Comparison of ENCODE assay signal across 12 cellular contexts in the genomic region with DNA sequence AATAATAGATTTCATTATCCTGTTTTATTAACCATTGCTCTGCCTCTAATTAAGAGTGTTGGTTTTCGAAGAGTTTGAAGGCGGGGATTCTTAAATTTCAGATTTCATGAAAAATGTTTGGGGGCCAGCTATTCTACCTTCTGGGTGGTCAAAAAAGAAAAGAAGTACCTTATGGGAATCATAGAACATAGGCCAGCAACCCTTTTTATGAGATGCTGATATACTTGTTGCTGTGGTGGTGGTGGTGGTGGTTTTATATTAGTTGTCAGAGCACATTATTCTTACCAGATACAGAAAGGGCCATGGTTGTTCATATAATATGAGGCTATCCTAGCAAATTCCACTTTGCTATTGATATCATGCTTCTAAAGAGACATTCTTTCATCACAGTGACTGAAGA. TPM values are rescaled to one million over a fixed set of nuclear protein-coding genes. Genes with fewer than 3 reads are reported as not detected.
DNase-seq lines count a peak whose midpoint lies in the region; ATAC-seq, FAIRE-seq and TF ChIP-seq lines count a peak whose summit lies in the region.
"Had no signal": no experiment of that assay in that cellular context is flagged by ENCODE, and none has a peak within 500 bp of the region (broad histone marks: within the 10 kb centered on the region; RNA-seq: fewer than 3 reads in every experiment).

No MANE protein-coding gene starts in this region.

- peaks cover 18% of the 10 kb centered on the region for H3K36me3 Mint-ChIP-seq in activated T-cell treated with anti-CD3 and anti-CD28 coated beads, Interleukin-2, amount 50 U/mL, for 4 hours (ENCODE audit: insufficient read depth)
- H3K36me3 Mint-ChIP-seq in activated CD4-positive, alpha-beta memory T cell treated with anti-CD3 and anti-CD28 coated beads for 36 hours = peaks cover 44% of the 10 kb centered on the region

- H3K79me2 ChIP-seq in keratinocyte (ENCODE audit: control insufficient read depth, insufficient read depth, low read length) = peaks cover 71% of the 10 kb centered on the region

- peaks cover 69% of the 10 kb centered on the region for H3K4me1 Mint-ChIP-seq in activated T-cell treated with anti-CD3 and anti-CD28 coated beads, Interleukin-2, amount 50 U/mL, for 4 hours (ENCODE audit: low read depth)
- peaks cover 63% of the 10 kb centered on the region for H3K4me1 Mint-ChIP-seq in activated CD4-positive, alpha-beta memory T cell treated with anti-CD3 and anti-CD28 coated beads for 36 hours (ENCODE audit: low read depth)

- H4K20me1 ChIP-seq in keratinocyte (ENCODE audit: control insufficient read depth, extremely low read depth, insufficient read depth, low read length) = no peaks in the 10 kb centered on the region

- H3K4me1 ChIP-seq in keratinocyte (ENCODE audit: control insufficient read depth, extremely low read depth, insufficient read depth, low read length) (peaks cover 22% of the 10 kb centered on the region), stomach (peaks cover 47 to 81% (median 65%) of the 10 kb centered on the region in 4 donors)

- H3K27me3 Mint-ChIP-seq in activated T-cell treated with anti-CD3 and anti-CD28 coated beads, Interleukin-2, amount 50 U/mL, for 4 hours (ENCODE audit: low read depth) = no peaks in the 10 kb centered on the region
- no peaks in the 10 kb centered on the region for H3K27me3 Mint-ChIP-seq in activated CD4-positive, alpha-beta memory T cell treated with anti-CD3 and anti-CD28 coated beads for 36 hours

- H3K9me3 Mint-ChIP-seq in activated T-cell treated with anti-CD3 and anti-CD28 coated beads, Interleukin-2, amount 50 U/mL, for 4 hours = no peaks in the 10 kb centered on the region
- peaks cover 6% of the 10 kb centered on the region for H3K9me3 Mint-ChIP-seq in activated CD4-positive, alpha-beta memory T cell treated with anti-CD3 and anti-CD28 coated beads for 36 hours

- H3K9me1 ChIP-seq in keratinocyte (ENCODE audit: control insufficient read depth, extremely low read depth, insufficient read depth, low read length) = no peaks in the 10 kb centered on the region

- no peak for ATAC-seq in activated T-cell treated with anti-CD3 and anti-CD28 coated beads, Interleukin-2, amount 50 U/mL, for 4 hours
- ATAC-seq in GM21737 (IDR thresholded peaks at IDR 0.05; ENCODE audit: unreplicated experiment) = no peak
- ATAC-seq: right cardiac atrium had no signal

- no peak for TF ChIP-seq EP300 in stomach (IDR thresholded peaks at IDR 0.05)

- H3K27me3 ChIP-seq in keratinocyte (ENCODE audit: control insufficient read depth, extremely low read depth, insufficient read depth, low read length) (no peaks in the 10 kb centered on the region), stomach (no peaks in the 10 kb centered on the region)

- H3K4me3 Mint-ChIP-seq in activated T-cell treated with anti-CD3 and anti-CD28 coated beads, Interleukin-2, amount 50 U/mL, for 4 hours = peak overlapping the region; percentile 89
- H3K4me3 Mint-ChIP-seq in activated CD4-positive, alpha-beta memory T cell treated with anti-CD3 and anti-CD28 coated beads for 36 hours = peak overlapping the region; percentile 84

- TF ChIP-seq CTCF in keratinocyte (optimal IDR thresholded peaks at IDR 0.05 in 1 of 3, IDR thresholded peaks at IDR 0.05 in 1 of 3, conservative IDR thresholded peaks at IDR 0.05 in 1 of 3; ENCODE audit: extremely low read depth in 1 of 3, insufficient read depth in 2 of 3, low read length in 3 of 3) (no peak), stomach (IDR thresholded peaks at IDR 0.05) (no peak)

- dilution Hi-C loops in keratinocyte (cut with MboI; ENCODE audit: extremely low pct_ligation_motif_present, low sequenced_read_pairs) = no loop called here

- H3K27ac ChIP-seq in keratinocyte (ENCODE audit: control insufficient read depth, insufficient read depth, low read length) = no peak overlapping the region
- peak overlapping the region in 4 of 5 donors; percentile 2 to 99 (median 96) for H3K27ac ChIP-seq in stomach
- H3K27ac ChIP-seq: epithelial cell of prostate had no signal

- intact Hi-C loops in activated CD4-positive, alpha-beta memory T cell treated with anti-CD3 and anti-CD28 coated beads for 36 hours (cut with micrococcal nuclease) = loop anchor here (2.0 to 10.0 kb wide), 4 partner anchors 16 to 474 kb away; partner anchors contain the start of gene PPP4R1
- intact Hi-C loops in stomach (cut with DNase I; ENCODE audit: low total_unique reads) = no loop called here

- no peak for FAIRE-seq in keratinocyte (lab: Jason Lieb, UNC)

- H2AFZ ChIP-seq in keratinocyte (ENCODE audit: control insufficient read depth, low read length) = no peak overlapping the region

- TF ChIP-seq POLR2A in stomach (IDR thresholded peaks at IDR 0.05) = no peak

- H3K9me3 ChIP-seq in keratinocyte (ENCODE audit: control insufficient read depth, low read depth, low read length) = no peaks in the 10 kb centered on the region
- no peaks in the 10 kb centered on the region for H3K9me3 ChIP-seq in stomach

- CTCF ChIA-PET in activated CD4-positive, alpha-beta memory T cell treated with anti-CD3 and anti-CD28 coated beads for 36 hours (lab: Charles Lee) = interaction anchor here (0.8 to 4.7 kb wide), 5 partner anchors 22 to 376 kb away, joined by 3 to 24 read pairs (median 4); no protein-coding TSS in a partner anchor

- peak overlapping the region in 1 of 3 experiments; percentile 75 for H3K4me3 ChIP-seq in keratinocyte (ENCODE audit: control insufficient read depth in 2 of 3, extremely low read depth in 1 of 3, insufficient read depth in 2 of 3, low read depth in 1 of 3, low read length in 3 of 3)
- peak overlapping the region in 1 of 4 donors; percentile 64 for H3K4me3 ChIP-seq in stomach

- POLR2A ChIA-PET in activated CD4-positive, alpha-beta memory T cell treated with anti-CD3 and anti-CD28 coated beads for 36 hours (lab: Charles Lee) = interaction anchor here (1.3 to 8.0 kb wide), 7 partner anchors 23 to 194 kb away, joined by 3 to 178 read pairs (median 84); partner anchors contain the start of genes NDUFV2 and TWSG1

- no peaks in the 10 kb centered on the region for H3K36me3 ChIP-seq in keratinocyte (ENCODE audit: control insufficient read depth in 2 of 2, extremely low read depth in 1 of 2, insufficient read depth in 2 of 2, low read length in 2 of 2)
- H3K36me3 ChIP-seq in stomach = no peaks in the 10 kb centered on the region

- no peak overlapping the region for H3K9ac ChIP-seq in keratinocyte (ENCODE audit: control insufficient read depth, extremely low read depth, insufficient read depth, low read length)

- 92 to 93% (median 93%) methylated on average over 2 of the region's 2 CpGs for WGBS in stomach, 5 donors

- H3K27ac Mint-ChIP-seq in activated CD4-positive, alpha-beta memory T cell treated with anti-CD3 and anti-CD28 coated beads for 36 hours = peak overlapping the region; percentile 95

- DNase-seq in activated T-cell treated with anti-CD3 and anti-CD28 coated beads, Interleukin-2, amount 50 U/mL, for 4 hours = no peak
- DNase-seq in activated T-cell treated with anti-CD3 and anti-CD28 coated beads for 4 hours (no peak), keratinocyte (ENCODE audit: low read depth, low spot score) (no peak), stomach (no peak), NCI-H446 treated with DMSO at 0.1 percent for 48 hours (lab: John Stamatoyannopoulos, UW) (no peak), GM19238 (ENCODE audit: insufficient read length, low spot score) (no peak)
- no peak for DNase-seq in activated CD4-positive, alpha-beta memory T cell treated with anti-CD3 and anti-CD28 coated beads for 36 hours
- DNase-seq: EL, NCI-H2171 treated with DMSO at 0.1 percent for 48 hours, right cardiac atrium had no signal

- H3K4me2 ChIP-seq in keratinocyte (ENCODE audit: control insufficient read depth, extremely low read depth, insufficient read depth, low read depth, low read length) = peak overlapping the region; percentile 77

RNA-seq across cellular contexts. Expression of gene ANKRD12, which starts 4.4 kb away (rescaled TPM):
- 10 to 100 TPM; 49.7 to 62.9 (median 57.7) TPM for total RNA-seq in activated T-cell treated with anti-CD3 and anti-CD28 coated beads, Interleukin-2, amount 50 U/mL, for 4 hours
- 10 to 100 TPM; 77.8 to 83.9 TPM for total RNA-seq in activated CD4-positive, alpha-beta memory T cell treated with anti-CD3 and anti-CD28 coated beads for 36 hours
- 2.6 to 8.0 TPM (median 4.9 TPM) in 3 replicates for polyA plus RNA-seq in keratinocyte
- 160 TPM for polyA plus RNA-seq in keratinocyte (2011; ENCODE audit: low read depth)
- polyA plus RNA-seq in keratinocyte (2011; cell fraction: cytosol; rRNA removed) = 2.0 and 3.8 TPM in 2 replicates
- 7.0 and 9.0 TPM in 2 replicates for polyA plus RNA-seq in keratinocyte (2011; cell fraction: nucleus; rRNA removed)
- 12.7 and 21.4 TPM in 2 replicates for polyA plus RNA-seq in keratinocyte (2012; ENCODE audit: low replicate concordance)
- 3.0 to 39.0 TPM (median 12.0 TPM) in 3 replicates for polyA minus RNA-seq in keratinocyte
- 11.3 TPM for polyA minus RNA-seq in keratinocyte (2011; cell fraction: cytosol; rRNA and poly(A)+ RNA removed)
- polyA minus RNA-seq in keratinocyte (2011; cell fraction: nucleus; rRNA and poly(A)+ RNA removed) = 10.2 and 29.2 TPM in 2 replicates
- 10 to 100 TPM; 19.1 to 54.5 (median 49.6) TPM for total RNA-seq in stomach
- 10 to 100 TPM in 2 of 3 donors, 1 to 10 TPM in 1; 10.0 to 85.5 (median 14.0) TPM for polyA plus RNA-seq in stomach

RNA-seq across cellular contexts. Expression of gene NDUFV2, which starts 38.5 kb away (rescaled TPM):
- 100 to 1,000 TPM; 254 to 279 (median 265) TPM for total RNA-seq in activated T-cell treated with anti-CD3 and anti-CD28 coated beads, Interleukin-2, amount 50 U/mL, for 4 hours
- 100 to 1,000 TPM; 535 to 552 TPM for total RNA-seq in activated CD4-positive, alpha-beta memory T cell treated with anti-CD3 and anti-CD28 coated beads for 36 hours
- polyA plus RNA-seq in keratinocyte (107 to 202 TPM (median 125 TPM) in 3 replicates), stomach (100 to 1,000 TPM; 214 to 283 (median 222) TPM)
- 40.2 TPM for polyA plus RNA-seq in keratinocyte (2011; ENCODE audit: low read depth)
- polyA plus RNA-seq in keratinocyte (2011; cell fraction: cytosol; rRNA removed) = 106 and 185 TPM in 2 replicates
- polyA plus RNA-seq in keratinocyte (2011; cell fraction: nucleus; rRNA removed) = 67.0 and 74.2 TPM in 2 replicates
- 100 and 142 TPM in 2 replicates for polyA plus RNA-seq in keratinocyte (2012; ENCODE audit: low replicate concordance)
- 13.4 to 56.9 TPM (median 38.3 TPM) in 3 replicates for polyA minus RNA-seq in keratinocyte
- polyA minus RNA-seq in keratinocyte (2011; cell fraction: cytosol; rRNA and poly(A)+ RNA removed) = 20.5 TPM
- polyA minus RNA-seq in keratinocyte (2011; cell fraction: nucleus; rRNA and poly(A)+ RNA removed) = 23.6 and 35.1 TPM in 2 replicates
- total RNA-seq in stomach = 100 to 1,000 TPM in 2 of 5 donors, 10 to 100 TPM in 3; 69.4 to 251 (median 98.2) TPM
